2 cellular contexts compared by ENCODE assay signal in genomic region chr3:153293222-153293621, GRCh38.
TF ChIP-seq lines count a peak whose summit lies in the region.

No MANE protein-coding gene starts in this region.

TF ChIP-seq in SK-N-SH, 30 proteins besides CTCF, POLR2A, EP300 and RAD21 (continued from another document):
- TF ChIP-seq, protein P1, sequence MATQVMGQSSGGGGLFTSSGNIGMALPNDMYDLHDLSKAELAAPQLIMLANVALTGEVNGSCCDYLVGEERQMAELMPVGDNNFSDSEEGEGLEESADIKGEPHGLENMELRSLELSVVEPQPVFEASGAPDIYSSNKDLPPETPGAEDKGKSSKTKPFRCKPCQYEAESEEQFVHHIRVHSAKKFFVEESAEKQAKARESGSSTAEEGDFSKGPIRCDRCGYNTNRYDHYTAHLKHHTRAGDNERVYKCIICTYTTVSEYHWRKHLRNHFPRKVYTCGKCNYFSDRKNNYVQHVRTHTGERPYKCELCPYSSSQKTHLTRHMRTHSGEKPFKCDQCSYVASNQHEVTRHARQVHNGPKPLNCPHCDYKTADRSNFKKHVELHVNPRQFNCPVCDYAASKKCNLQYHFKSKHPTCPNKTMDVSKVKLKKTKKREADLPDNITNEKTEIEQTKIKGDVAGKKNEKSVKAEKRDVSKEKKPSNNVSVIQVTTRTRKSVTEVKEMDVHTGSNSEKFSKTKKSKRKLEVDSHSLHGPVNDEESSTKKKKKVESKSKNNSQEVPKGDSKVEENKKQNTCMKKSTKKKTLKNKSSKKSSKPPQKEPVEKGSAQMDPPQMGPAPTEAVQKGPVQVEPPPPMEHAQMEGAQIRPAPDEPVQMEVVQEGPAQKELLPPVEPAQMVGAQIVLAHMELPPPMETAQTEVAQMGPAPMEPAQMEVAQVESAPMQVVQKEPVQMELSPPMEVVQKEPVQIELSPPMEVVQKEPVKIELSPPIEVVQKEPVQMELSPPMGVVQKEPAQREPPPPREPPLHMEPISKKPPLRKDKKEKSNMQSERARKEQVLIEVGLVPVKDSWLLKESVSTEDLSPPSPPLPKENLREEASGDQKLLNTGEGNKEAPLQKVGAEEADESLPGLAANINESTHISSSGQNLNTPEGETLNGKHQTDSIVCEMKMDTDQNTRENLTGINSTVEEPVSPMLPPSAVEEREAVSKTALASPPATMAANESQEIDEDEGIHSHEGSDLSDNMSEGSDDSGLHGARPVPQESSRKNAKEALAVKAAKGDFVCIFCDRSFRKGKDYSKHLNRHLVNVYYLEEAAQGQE (IDR thresholded peaks at IDR 0.05; ENCODE audit: low read depth, low read length), result no peak
- TF ChIP-seq TEAD4 (IDR thresholded peaks at IDR 0.05; ENCODE audit: borderline replicate concordance, insufficient read depth) (no peak), CHD2 (IDR thresholded peaks at IDR 0.05; ENCODE audit: low read length, partially characterized antibody) (no peak), NRF1 (IDR thresholded peaks at IDR 0.05; ENCODE audit: low read depth, low read length) (no peak), TAF1 (IDR thresholded peaks at IDR 0.05; ENCODE audit: borderline replicate concordance, low read depth, low read length) (no peak), GABPA (IDR thresholded peaks at IDR 0.05; ENCODE audit: low read depth) (no peak), SIN3A (IDR thresholded peaks at IDR 0.05; ENCODE audit: borderline replicate concordance, low read depth, low read length) (no peak), YY1 (IDR thresholded peaks at IDR 0.05; ENCODE audit: low read depth) (no peak), RXRA (IDR thresholded peaks at IDR 0.05; ENCODE audit: borderline replicate concordance, low read depth) (no peak), POLR2AphosphoS5 (IDR thresholded peaks at IDR 0.05; ENCODE audit: low read depth, low read length) (no peak), GATA2 (CRISPR knock-in tag; IDR thresholded peaks at IDR 0.05) (no peak), JUND (IDR thresholded peaks at IDR 0.05) (no peak), TCF12 (IDR thresholded peaks at IDR 0.05) (no peak)
- TF ChIP-seq, protein P2, sequence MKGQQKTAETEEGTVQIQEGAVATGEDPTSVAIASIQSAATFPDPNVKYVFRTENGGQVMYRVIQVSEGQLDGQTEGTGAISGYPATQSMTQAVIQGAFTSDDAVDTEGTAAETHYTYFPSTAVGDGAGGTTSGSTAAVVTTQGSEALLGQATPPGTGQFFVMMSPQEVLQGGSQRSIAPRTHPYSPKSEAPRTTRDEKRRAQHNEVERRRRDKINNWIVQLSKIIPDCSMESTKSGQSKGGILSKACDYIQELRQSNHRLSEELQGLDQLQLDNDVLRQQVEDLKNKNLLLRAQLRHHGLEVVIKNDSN (IDR thresholded peaks at IDR 0.05; ENCODE audit: borderline replicate concordance, low read depth), result no peak
- TF ChIP-seq, protein P3, sequence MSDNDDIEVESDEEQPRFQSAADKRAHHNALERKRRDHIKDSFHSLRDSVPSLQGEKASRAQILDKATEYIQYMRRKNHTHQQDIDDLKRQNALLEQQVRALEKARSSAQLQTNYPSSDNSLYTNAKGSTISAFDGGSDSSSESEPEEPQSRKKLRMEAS (IDR thresholded peaks at IDR 0.05; ENCODE audit: low read depth), result no peak
TF ChIP-seq in SK-N-SH: peak in this region for 0.

TF ChIP-seq in SK-N-SH treated with all-trans-retinoic acid at 6 μM for 48 hours, 23 proteins besides CTCF, POLR2A, EP300 and RAD21 (continued from another document):
- no peak for TF ChIP-seq ZFP30 (CRISPR knock-in tag; IDR thresholded peaks at IDR 0.05)
- TF ChIP-seq, protein P4, sequence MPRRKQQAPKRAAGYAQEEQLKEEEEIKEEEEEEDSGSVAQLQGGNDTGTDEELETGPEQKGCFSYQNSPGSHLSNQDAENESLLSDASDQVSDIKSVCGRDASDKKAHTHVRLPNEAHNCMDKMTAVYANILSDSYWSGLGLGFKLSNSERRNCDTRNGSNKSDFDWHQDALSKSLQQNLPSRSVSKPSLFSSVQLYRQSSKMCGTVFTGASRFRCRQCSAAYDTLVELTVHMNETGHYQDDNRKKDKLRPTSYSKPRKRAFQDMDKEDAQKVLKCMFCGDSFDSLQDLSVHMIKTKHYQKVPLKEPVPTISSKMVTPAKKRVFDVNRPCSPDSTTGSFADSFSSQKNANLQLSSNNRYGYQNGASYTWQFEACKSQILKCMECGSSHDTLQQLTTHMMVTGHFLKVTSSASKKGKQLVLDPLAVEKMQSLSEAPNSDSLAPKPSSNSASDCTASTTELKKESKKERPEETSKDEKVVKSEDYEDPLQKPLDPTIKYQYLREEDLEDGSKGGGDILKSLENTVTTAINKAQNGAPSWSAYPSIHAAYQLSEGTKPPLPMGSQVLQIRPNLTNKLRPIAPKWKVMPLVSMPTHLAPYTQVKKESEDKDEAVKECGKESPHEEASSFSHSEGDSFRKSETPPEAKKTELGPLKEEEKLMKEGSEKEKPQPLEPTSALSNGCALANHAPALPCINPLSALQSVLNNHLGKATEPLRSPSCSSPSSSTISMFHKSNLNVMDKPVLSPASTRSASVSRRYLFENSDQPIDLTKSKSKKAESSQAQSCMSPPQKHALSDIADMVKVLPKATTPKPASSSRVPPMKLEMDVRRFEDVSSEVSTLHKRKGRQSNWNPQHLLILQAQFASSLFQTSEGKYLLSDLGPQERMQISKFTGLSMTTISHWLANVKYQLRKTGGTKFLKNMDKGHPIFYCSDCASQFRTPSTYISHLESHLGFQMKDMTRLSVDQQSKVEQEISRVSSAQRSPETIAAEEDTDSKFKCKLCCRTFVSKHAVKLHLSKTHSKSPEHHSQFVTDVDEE (CRISPR knock-in tag; IDR thresholded peaks at IDR 0.05), result no peak
- TF ChIP-seq ESRRG (CRISPR knock-in tag; IDR thresholded peaks at IDR 0.05), result no peak
- TF ChIP-seq ZC3H10 (CRISPR knock-in tag; IDR thresholded peaks at IDR 0.05), result no peak
- TF ChIP-seq, protein P5, sequence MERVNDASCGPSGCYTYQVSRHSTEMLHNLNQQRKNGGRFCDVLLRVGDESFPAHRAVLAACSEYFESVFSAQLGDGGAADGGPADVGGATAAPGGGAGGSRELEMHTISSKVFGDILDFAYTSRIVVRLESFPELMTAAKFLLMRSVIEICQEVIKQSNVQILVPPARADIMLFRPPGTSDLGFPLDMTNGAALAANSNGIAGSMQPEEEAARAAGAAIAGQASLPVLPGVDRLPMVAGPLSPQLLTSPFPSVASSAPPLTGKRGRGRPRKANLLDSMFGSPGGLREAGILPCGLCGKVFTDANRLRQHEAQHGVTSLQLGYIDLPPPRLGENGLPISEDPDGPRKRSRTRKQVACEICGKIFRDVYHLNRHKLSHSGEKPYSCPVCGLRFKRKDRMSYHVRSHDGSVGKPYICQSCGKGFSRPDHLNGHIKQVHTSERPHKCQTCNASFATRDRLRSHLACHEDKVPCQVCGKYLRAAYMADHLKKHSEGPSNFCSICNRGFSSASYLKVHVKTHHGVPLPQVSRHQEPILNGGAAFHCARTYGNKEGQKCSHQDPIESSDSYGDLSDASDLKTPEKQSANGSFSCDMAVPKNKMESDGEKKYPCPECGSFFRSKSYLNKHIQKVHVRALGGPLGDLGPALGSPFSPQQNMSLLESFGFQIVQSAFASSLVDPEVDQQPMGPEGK (CRISPR knock-in tag; IDR thresholded peaks at IDR 0.05; ENCODE audit: borderline replicate concordance), result no peak
- no peak for TF ChIP-seq BACH2 (CRISPR knock-in tag; IDR thresholded peaks at IDR 0.05; ENCODE audit: borderline replicate concordance)
- no peak for TF ChIP-seq TCF4 (CRISPR knock-in tag; IDR thresholded peaks at IDR 0.05; ENCODE audit: borderline replicate concordance)
- TF ChIP-seq ZNF70 (CRISPR knock-in tag; IDR thresholded peaks at IDR 0.05), result no peak
- TF ChIP-seq RARB (CRISPR knock-in tag; IDR thresholded peaks at IDR 0.05), result no peak
TF ChIP-seq in SK-N-SH treated with all-trans-retinoic acid at 6 μM for 48 hours: peak in this region for 0.
